Comparison of ENCODE assay signal across 8 cellular contexts in the genomic region with DNA sequence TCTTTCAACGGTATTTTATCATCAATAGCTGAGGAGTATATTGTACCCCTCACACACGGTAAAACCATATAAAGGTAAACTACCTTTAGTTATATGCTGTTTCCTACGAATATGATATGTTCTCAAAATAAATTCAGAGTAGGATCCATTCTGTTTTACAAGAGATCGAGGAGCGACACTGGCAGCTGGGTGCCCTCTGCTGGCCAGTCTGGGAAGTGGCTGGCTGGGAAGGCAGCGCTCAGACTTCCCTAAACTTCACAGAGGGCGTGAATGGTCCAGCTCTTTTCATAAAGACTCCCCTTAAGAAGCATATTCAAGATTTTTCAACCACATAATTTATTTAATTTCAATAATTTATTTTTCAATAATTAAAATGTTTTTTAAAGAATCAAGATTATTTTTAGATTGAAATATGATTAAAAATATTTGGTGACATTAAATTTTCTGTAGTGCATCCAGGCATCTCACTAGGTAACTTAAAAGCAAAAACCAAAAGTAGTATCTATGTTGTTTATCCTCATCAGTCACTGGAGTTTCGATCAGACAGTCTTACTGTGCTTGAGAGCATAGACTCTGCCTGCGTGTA.
A peak's percentile ranks its signal among the peaks of the same experiment; 100 is the strongest.
DNase-seq lines count a peak whose midpoint lies in the region; ATAC-seq and TF ChIP-seq lines count a peak whose summit lies in the region.

No MANE protein-coding gene starts in this region.

- ATAC-seq in HG02610 (IDR thresholded peaks at IDR 0.05; ENCODE audit: unreplicated experiment): peak; percentile 82

- H3K9ac ChIP-seq in colonic mucosa (ENCODE audit: low read depth in 2 of 2, low read length in 2 of 2): no peak overlapping the region

- no peaks in the 10 kb centered on the region for H3K9me3 ChIP-seq in colonic mucosa

- DNase-seq in SIG-M5 treated with dmso at 0.1 percent for 504 hours (lab: John Stamatoyannopoulos, UW; ENCODE audit: unreplicated experiment) (peak; percentile 4), SIG-M5 (lab: John Stamatoyannopoulos, UW) (no peak), NCI-H1105 treated with DMSO at 0.1 percent for 48 hours (lab: John Stamatoyannopoulos, UW) (peak; percentile 62), colonic mucosa (peak; percentile 72), lower leg skin (ENCODE audit: low spot score in 2 of 2) (peak; percentile 59 to 94)
- DNase-seq in activated CD4-positive, alpha-beta T cell treated with anti-CD3 and anti-CD28 coated beads for 1 hour: peak; percentile 36
- DNase-seq in stimulated activated CD8-positive, alpha-beta memory T cell treated with anti-CD3 and anti-CD28 coated beads, Interleukin-12 subunit alpha, Interleukin-12 subunit beta, amount 100 ng/mL, for 1 hour (ENCODE audit: low read depth): peak; percentile 48

- TF ChIP-seq CTCF in colonic mucosa (IDR thresholded peaks at IDR 0.05) (peak; percentile 98), lower leg skin (IDR thresholded peaks at IDR 0.05) (no peak)

- 16 to 17% methylated on average over 9 of the region's 9 CpGs for WGBS in lower leg skin, 2 donors

- H3K27me3 ChIP-seq in colonic mucosa: peaks cover 20% of the 10 kb centered on the region

- no peak for TF ChIP-seq POLR2A in lower leg skin (IDR thresholded peaks at IDR 0.05)

- H3K4me1 ChIP-seq in colonic mucosa: peaks cover 6% of the 10 kb centered on the region

- H3K36me3 ChIP-seq in colonic mucosa: no peaks in the 10 kb centered on the region

- intact Hi-C loops in colonic mucosa (cut with DNase I): loop anchor here (2.0 to 10.0 kb wide), 2 partner anchors 122 to 416 kb away; no protein-coding TSS in a partner anchor
- intact Hi-C loops in lower leg skin (cut with DNase I; ENCODE audit: low total_unique reads): loop anchor here (10.0 kb wide), 1 partner anchor 126 kb away; no protein-coding TSS in a partner anchor

- H3K27ac ChIP-seq in colonic mucosa: no peak overlapping the region

- H3K4me3 ChIP-seq in colonic mucosa: no peak overlapping the region
- H3K4me3 ChIP-seq in lower leg skin (ENCODE audit: low read depth, poor library complexity, severe bottlenecking): no peak overlapping the region
